In the genomic region with DNA sequence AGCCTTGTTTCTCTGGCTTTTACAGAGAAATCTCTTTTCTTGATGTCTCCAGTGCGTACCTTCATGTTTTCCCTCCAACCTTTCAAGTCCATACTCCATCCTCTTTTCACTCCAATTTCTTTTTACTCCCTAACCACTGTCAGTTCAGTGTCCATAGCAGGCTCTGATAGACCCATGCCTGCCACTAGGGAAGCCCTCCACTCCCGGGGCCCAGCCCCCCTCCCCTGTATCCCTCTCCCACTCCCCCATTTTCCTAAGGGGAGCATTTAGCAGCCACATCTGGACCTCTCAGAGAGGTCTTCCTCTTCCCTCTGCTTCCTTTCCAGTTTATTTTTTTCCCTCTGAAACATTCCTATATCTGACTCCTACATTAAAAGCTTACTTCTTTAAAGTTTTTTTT, we compare ENCODE assay signal across 24 cellular contexts. TPM values are rescaled to one million over a fixed set of nuclear protein-coding genes. Genes with fewer than 3 reads are reported as not detected.
DNase-seq lines count a peak whose midpoint lies in the region; ATAC-seq, FAIRE-seq and TF ChIP-seq lines count a peak whose summit lies in the region.
"Had no signal": no experiment of that assay in that cellular context is flagged by ENCODE, and none has a peak within 500 bp of the region (broad histone marks: within the 10 kb centered on the region; RNA-seq: fewer than 3 reads in every experiment).

No MANE protein-coding gene starts in this region.

- H3K9me2 ChIP-seq in GM23338 (ENCODE audit: insufficient read depth), result no peaks in the 10 kb centered on the region

- no peak overlapping the region for H3K27ac ChIP-seq in GM23338 (ENCODE audit: low read depth)
- H3K27ac ChIP-seq in pancreas, result no peak overlapping the region
- H3K27ac ChIP-seq in sigmoid colon, result no peak overlapping the region
- H3K27ac ChIP-seq: C4-2B, GM23248 had no signal

- H3K4me3 Mint-ChIP-seq in activated naive CD8-positive, alpha-beta T cell treated with anti-CD3 and anti-CD28 coated beads, Interleukin-2, amount 50 U/mL, for 24 hours, result no peak overlapping the region
- no peak overlapping the region for H3K4me3 Mint-ChIP-seq in activated naive CD8-positive, alpha-beta T cell treated with anti-CD3 and anti-CD28 coated beads for 36 hours
- no peak overlapping the region for H3K4me3 Mint-ChIP-seq in GM23338
- no peak overlapping the region for H3K4me3 Mint-ChIP-seq in central memory CD8-positive, alpha-beta T cell
- H3K4me3 Mint-ChIP-seq in stimulated activated naive B cell treated with anti-CD40 and anti-IgM and Interleukin-4, amounts not matched to agents 10 μg/mL and 1 μg/mL and 100 μg/mL, for 72 hours, result no peak overlapping the region

- no peaks in the 10 kb centered on the region for H3K4me1 Mint-ChIP-seq in activated naive CD8-positive, alpha-beta T cell treated with anti-CD3 and anti-CD28 coated beads, Interleukin-2, amount 50 U/mL, for 24 hours
- no peaks in the 10 kb centered on the region for H3K4me1 Mint-ChIP-seq in activated naive CD8-positive, alpha-beta T cell treated with anti-CD3 and anti-CD28 coated beads for 36 hours
- H3K4me1 Mint-ChIP-seq in GM23338, result no peaks in the 10 kb centered on the region
- H3K4me1 Mint-ChIP-seq in central memory CD8-positive, alpha-beta T cell, result peaks cover 8% of the 10 kb centered on the region
- H3K4me1 Mint-ChIP-seq in stimulated activated naive B cell treated with anti-CD40 and anti-IgM and Interleukin-4, amounts not matched to agents 10 μg/mL and 1 μg/mL and 100 μg/mL, for 72 hours, result peaks cover 0 to 3% of the 10 kb centered on the region in 2 donors

- no peak overlapping the region for H2AFZ ChIP-seq in GM23338
- H2AFZ ChIP-seq: GM23248 had no signal

- no peaks in the 10 kb centered on the region for H3F3A ChIP-seq in GM23338 (replicated peaks; ENCODE audit: low read depth)

- no peak for FAIRE-seq in pancreas (lab: Jason Lieb, UNC)
- FAIRE-seq: GM12891 had no signal

- H3K27ac Mint-ChIP-seq in activated naive CD8-positive, alpha-beta T cell treated with anti-CD3 and anti-CD28 coated beads, Interleukin-2, amount 50 U/mL, for 24 hours, result peak overlapping the region; percentile 11
- H3K27ac Mint-ChIP-seq in activated naive CD8-positive, alpha-beta T cell treated with anti-CD3 and anti-CD28 coated beads for 36 hours, result no peak overlapping the region
- H3K27ac Mint-ChIP-seq in GM23338, result no peak overlapping the region
- H3K27ac Mint-ChIP-seq in central memory CD8-positive, alpha-beta T cell (ENCODE audit: low read depth), result peak overlapping the region; percentile 19
- H3K27ac Mint-ChIP-seq in stimulated activated naive B cell treated with anti-CD40 and anti-IgM and Interleukin-4, amounts not matched to agents 10 μg/mL and 1 μg/mL and 100 μg/mL, for 72 hours, result peak overlapping the region; percentile 28

- no peaks in the 10 kb centered on the region for H3K9me3 ChIP-seq in pancreas
- no peaks in the 10 kb centered on the region for H3K9me3 ChIP-seq in sigmoid colon

- WGBS in pancreas, 2 donors, result 90 to 94% methylated on average over 2 of the region's 2 CpGs
- 92 to 93% methylated on average over 2 of the region's 2 CpGs for WGBS in sigmoid colon, 2 donors

- H4K20me1 ChIP-seq in GM23338 (replicated peaks; ENCODE audit: insufficient read depth), result no peaks in the 10 kb centered on the region

- DNase-seq in activated naive CD8-positive, alpha-beta T cell treated with anti-CD3 and anti-CD28 coated beads, Interleukin-2, amount 50 U/mL, for 24 hours, result no peak
- no peak for DNase-seq in activated naive CD8-positive, alpha-beta T cell treated with anti-CD3 and anti-CD28 coated beads for 36 hours
- DNase-seq in GM23338 (ENCODE audit: low spot score), result no peak
- DNase-seq in central memory CD8-positive, alpha-beta T cell (ENCODE audit: low spot score in 2 of 2), result no peak
- no peak for DNase-seq in stimulated activated naive B cell treated with anti-CD40 and anti-IgM and Interleukin-4, amounts not matched to agents 10 μg/mL and 1 μg/mL and 100 μg/mL, for 72 hours
- no peak for DNase-seq in pancreas
- no peak for DNase-seq in sigmoid colon
- DNase-seq: AML-193, Calu3, DMS53, EL, GM23248, MM.1S, NCI-H1092, NCI-H1436 treated with DMSO at 0.1 percent for 48 hours, NCI-H2029, NCI-H2171, NCI-H526, PC-3, RPMI8226, SHP77 treated with DMSO at 0.1 percent for 48 hours had no signal

- H3K27me3 Mint-ChIP-seq in activated naive CD8-positive, alpha-beta T cell treated with anti-CD3 and anti-CD28 coated beads, Interleukin-2, amount 50 U/mL, for 24 hours, result no peaks in the 10 kb centered on the region
- no peaks in the 10 kb centered on the region for H3K27me3 Mint-ChIP-seq in activated naive CD8-positive, alpha-beta T cell treated with anti-CD3 and anti-CD28 coated beads for 36 hours
- peaks cover 8% of the 10 kb centered on the region for H3K27me3 Mint-ChIP-seq in GM23338 (ENCODE audit: insufficient read depth, low read depth, poor library complexity)
- H3K27me3 Mint-ChIP-seq in central memory CD8-positive, alpha-beta T cell, result no peaks in the 10 kb centered on the region
- no peaks in the 10 kb centered on the region for H3K27me3 Mint-ChIP-seq in stimulated activated naive B cell treated with anti-CD40 and anti-IgM and Interleukin-4, amounts not matched to agents 10 μg/mL and 1 μg/mL and 100 μg/mL, for 72 hours

- ATAC-seq in activated naive CD8-positive, alpha-beta T cell treated with anti-CD3 and anti-CD28 coated beads, Interleukin-2, amount 50 U/mL, for 24 hours, result no peak
- ATAC-seq in GM23338 (peak; percentile 54; the same call in 2 of the 3 replicates), pancreas (no peak)
- ATAC-seq in central memory CD8-positive, alpha-beta T cell (replicated peaks; ENCODE audit: extremely low read depth, poor library complexity, severe bottlenecking), result no peak
- no peak for ATAC-seq in stimulated activated naive B cell treated with anti-CD40 and anti-IgM and Interleukin-4, amounts not matched to agents 10 μg/mL and 1 μg/mL and 100 μg/mL, for 72 hours (replicated peaks)
- ATAC-seq: PC-3 had no signal

- TF ChIP-seq CTCF in GM23338 (conservative IDR thresholded peaks at IDR 0.05; ENCODE audit: low read depth in 2 of 2), result no peak
- no peak for TF ChIP-seq CTCF in pancreas (IDR thresholded peaks at IDR 0.05)
- no peak for TF ChIP-seq CTCF in sigmoid colon (IDR thresholded peaks at IDR 0.05)

- H3K9me3 Mint-ChIP-seq in activated naive CD8-positive, alpha-beta T cell treated with anti-CD3 and anti-CD28 coated beads, Interleukin-2, amount 50 U/mL, for 24 hours, result no peaks in the 10 kb centered on the region
- no peaks in the 10 kb centered on the region for H3K9me3 Mint-ChIP-seq in activated naive CD8-positive, alpha-beta T cell treated with anti-CD3 and anti-CD28 coated beads for 36 hours
- H3K9me3 Mint-ChIP-seq in GM23338, result peaks cover 8% of the 10 kb centered on the region; the same call in 1 of the 3 replicates
- H3K9me3 Mint-ChIP-seq in central memory CD8-positive, alpha-beta T cell, result no peaks in the 10 kb centered on the region
- peaks cover 0 to 2% of the 10 kb centered on the region in 2 donors for H3K9me3 Mint-ChIP-seq in stimulated activated naive B cell treated with anti-CD40 and anti-IgM and Interleukin-4, amounts not matched to agents 10 μg/mL and 1 μg/mL and 100 μg/mL, for 72 hours

- H3K27me3 ChIP-seq in GM23338 (ENCODE audit: insufficient read depth), result no peaks in the 10 kb centered on the region
- no peaks in the 10 kb centered on the region for H3K27me3 ChIP-seq in pancreas
- no peaks in the 10 kb centered on the region for H3K27me3 ChIP-seq in sigmoid colon

- peaks cover 26% of the 10 kb centered on the region for H3K36me3 Mint-ChIP-seq in activated naive CD8-positive, alpha-beta T cell treated with anti-CD3 and anti-CD28 coated beads, Interleukin-2, amount 50 U/mL, for 24 hours (ENCODE audit: low read depth)
- peaks cover 16% of the 10 kb centered on the region for H3K36me3 Mint-ChIP-seq in activated naive CD8-positive, alpha-beta T cell treated with anti-CD3 and anti-CD28 coated beads for 36 hours
- peaks cover 49% of the 10 kb centered on the region for H3K36me3 Mint-ChIP-seq in GM23338 (ENCODE audit: low read depth)
- peaks cover 9% of the 10 kb centered on the region for H3K36me3 Mint-ChIP-seq in central memory CD8-positive, alpha-beta T cell (ENCODE audit: insufficient read depth)
- peaks cover 26 to 51% of the 10 kb centered on the region in 2 donors for H3K36me3 Mint-ChIP-seq in stimulated activated naive B cell treated with anti-CD40 and anti-IgM and Interleukin-4, amounts not matched to agents 10 μg/mL and 1 μg/mL and 100 μg/mL, for 72 hours

- H3K36me3 ChIP-seq in GM23338 (ENCODE audit: insufficient read depth) (peaks cover 3% of the 10 kb centered on the region; the same call in 1 of the 2 replicates), pancreas (peaks cover 0 to 6% (median 0%) of the 10 kb centered on the region in 3 donors), sigmoid colon (peaks cover 5 to 64% (median 6%) of the 10 kb centered on the region in 4 donors)

- no peak for TF ChIP-seq EP300 in sigmoid colon (IDR thresholded peaks at IDR 0.05)

- H3K4me3 ChIP-seq in GM23338 (no peak overlapping the region), pancreas (no peak overlapping the region), sigmoid colon (no peak overlapping the region)
- H3K4me3 ChIP-seq: GM23248 had no signal

- no peak for TF ChIP-seq POLR2A in sigmoid colon (IDR thresholded peaks at IDR 0.05)

- intact Hi-C loops in pancreas (cut with DNase I) (no loop called here), sigmoid colon (cut with DNase I) (no loop called here)

- no peaks in the 10 kb centered on the region for H3K79me2 ChIP-seq in GM23338 (replicated peaks; ENCODE audit: insufficient read depth)

- H3K4me2 ChIP-seq in GM23338, result no peak overlapping the region

- H3K4me1 ChIP-seq in GM23338 (ENCODE audit: insufficient read depth) (no peaks in the 10 kb centered on the region), pancreas (no peaks in the 10 kb centered on the region), sigmoid colon (no peaks in the 10 kb centered on the region)

TF ChIP-seq in GM23338, 12 proteins besides CTCF, POLR2A, EP300 and RAD21:
- no peak for TF ChIP-seq POLR2AphosphoS5 (IDR thresholded peaks at IDR 0.05; ENCODE audit: low read depth)

RNA-seq across cellular contexts. Expression of a gene that starts 33.1 kb away (rescaled TPM):
- 10 to 100 TPM; 29.9 to 32.9 TPM for total RNA-seq in activated naive CD8-positive, alpha-beta T cell treated with anti-CD3 and anti-CD28 coated beads for 36 hours
- total RNA-seq in GM23338 (2014; rRNA removed; shearing (Covaris generic)), result 23.9 and 29.5 TPM in 2 replicates
- 4.9 and 5.1 TPM in 2 replicates for polyA plus RNA-seq in GM23338 (2016; fragmentation: Nextera tagmentation; extraction: Ambion mirVana)
- total RNA-seq in pancreas, result 10 to 100 TPM; 15.0 to 24.3 (median 18.4) TPM
- polyA plus RNA-seq in pancreas, result 10 to 100 TPM in 1 of 2 donors, 1 to 10 TPM in 1; 5.1 to 10.9 TPM
- 10 to 100 TPM; 14.3 to 17.1 (median 15.6) TPM for total RNA-seq in sigmoid colon
- 10 to 100 TPM in 2 of 3 donors, 1 to 10 TPM in 1; 6.0 to 13.4 (median 11.1) TPM for polyA plus RNA-seq in sigmoid colon

RNA-seq across cellular contexts. Expression of a gene that starts 39.3 kb away (rescaled TPM):
- total RNA-seq in activated naive CD8-positive, alpha-beta T cell treated with anti-CD3 and anti-CD28 coated beads for 36 hours, result not detected
- total RNA-seq in GM23338 (2014; rRNA removed; shearing (Covaris generic)), result 0.16 TPM in 1 of 2 replicates, not detected in the other
- polyA plus RNA-seq in GM23338 (2016; fragmentation: Nextera tagmentation; extraction: Ambion mirVana) (not detected in 2 replicates), pancreas (under 1 TPM in 1 of 2 donors, not detected in 1; 0.02 TPM), sigmoid colon (under 1 TPM in 1 of 3 donors, not detected in 2; 0.20 TPM)
- total RNA-seq in pancreas (under 1 TPM in 2 of 6 donors, not detected in 4; 0.12 to 0.19 TPM), sigmoid colon (not detected)
- total RNA-seq: Calu3, GM23248, LHCN-M2, PC-3 had no signal
- polyA plus RNA-seq: GM23248 had no signal

Comparison
In these comparisons a context has a peak if more than half of its experiments do, and no peak if none do; other contexts are left out.
1. H3K27ac Mint-ChIP-seq: peak in activated naive CD8-positive, alpha-beta T cell treated with anti-CD3 and anti-CD28 coated beads, Interleukin-2, amount 50 U/mL, for 24 hours (single experiment), central memory CD8-positive, alpha-beta T cell (single experiment) and stimulated activated naive B cell treated with anti-CD40 and anti-IgM and Interleukin-4, amounts not matched to agents 10 μg/mL and 1 μg/mL and 100 μg/mL, for 72 hours (single experiment); none in activated naive CD8-positive, alpha-beta T cell treated with anti-CD3 and anti-CD28 coated beads for 36 hours (single experiment) and GM23338 (single experiment).